ENCODE assay signal across 13 cellular contexts in genomic region chr5:11476866-11477265, GRCh38.
DNase-seq lines count a peak whose midpoint lies in the region.
"Had no signal": no experiment of that assay in that cellular context is flagged by ENCODE, and none has a peak within 500 bp of the region (broad histone marks: within the 10 kb centered on the region; RNA-seq: fewer than 3 reads in every experiment).

No MANE protein-coding gene starts in this region.

- DNase-seq in NCI-H2227 (lab: John Stamatoyannopoulos, UW; ENCODE audit: unreplicated experiment) (peak; percentile 11), NCI-H2227 treated with DMSO at 0.1 percent for 48 hours (lab: John Stamatoyannopoulos, UW) (peak; percentile 32), globus pallidus (ENCODE audit: low spot score) (peak; percentile 63), DMS153 treated with DMSO at 0.1 percent for 48 hours (lab: John Stamatoyannopoulos, UW; ENCODE audit: unreplicated experiment) (no peak), HUDEP-2 (lab: John Stamatoyannopoulos, UW; ENCODE audit: unreplicated experiment in 76 of 76) (no peak)
- no peak for DNase-seq in stimulated activated CD4-positive, alpha-beta T cell treated with anti-CD3 and anti-CD28 coated beads, Interleukin-4, amount 100 ng/mL, for 1 hour
- DNase-seq: C1 segment of cervical spinal cord; Calu3; CD4-positive, alpha-beta memory T cell; COR-L47; DND-41; GOT3; HFFc6 had no signal

Comparison
In these comparisons a context has a peak if more than half of its experiments do, and no peak if none do; other contexts are left out.
1. DNase-seq: peak in NCI-H2227 (single experiment), NCI-H2227 treated with DMSO at 0.1 percent for 48 hours (single experiment) and globus pallidus (single experiment); none in DMS153 treated with DMSO at 0.1 percent for 48 hours (single experiment), stimulated activated CD4-positive, alpha-beta T cell treated with anti-CD3 and anti-CD28 coated beads, Interleukin-4, amount 100 ng/mL, for 1 hour (single experiment) and HUDEP-2 (0 of 76).